Comparison of ENCODE assay signal across 9 cellular contexts in the genomic region with DNA sequence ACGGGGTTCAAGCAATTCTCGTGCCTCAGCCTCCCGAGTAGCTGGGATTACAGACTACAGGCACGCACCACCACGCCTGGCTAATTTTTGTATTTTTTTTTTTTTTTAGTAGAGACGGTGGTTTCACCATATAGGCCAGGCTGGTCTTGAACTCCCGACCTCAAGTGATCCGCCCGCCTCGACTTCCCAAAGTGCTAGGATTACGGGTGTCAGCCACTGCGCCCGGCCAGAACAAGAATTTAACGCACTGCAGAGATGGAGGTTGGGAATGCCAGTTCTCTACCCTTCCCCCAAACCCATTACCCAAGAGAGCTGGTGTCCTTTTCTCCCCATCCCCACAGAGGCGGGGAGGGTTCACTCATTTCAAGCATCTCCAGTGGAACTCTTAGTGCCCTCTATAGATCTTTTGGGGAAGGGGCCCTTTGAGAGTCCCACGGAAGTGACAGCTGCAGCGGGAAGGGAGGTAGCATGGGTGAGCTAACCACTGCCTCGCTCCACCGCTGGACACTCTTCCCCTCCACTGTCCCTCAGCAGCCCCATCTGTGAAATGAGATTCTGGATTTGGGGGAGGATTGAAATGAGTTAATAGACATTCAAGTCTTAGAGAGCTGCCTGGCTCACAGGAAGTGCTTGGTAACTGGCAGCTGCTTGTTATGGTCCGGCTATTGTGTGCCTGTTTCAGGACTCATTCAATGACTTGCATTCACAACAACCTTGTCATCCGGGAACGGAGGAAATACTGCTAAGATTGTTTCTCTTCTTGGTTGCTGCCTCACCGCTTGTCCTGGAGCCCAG. TPM values are rescaled to one million over a fixed set of nuclear protein-coding genes. Genes with fewer than 3 reads are reported as not detected.
DNase-seq lines count a peak whose midpoint lies in the region; ATAC-seq and TF ChIP-seq lines count a peak whose summit lies in the region.
"Had no signal": no experiment of that assay in that cellular context is flagged by ENCODE, and none has a peak within 500 bp of the region (broad histone marks: within the 10 kb centered on the region; RNA-seq: fewer than 3 reads in every experiment).

No MANE protein-coding gene starts in this region.

- H3K9me3 ChIP-seq in spleen, result no peaks in the 10 kb centered on the region

- peak overlapping the region in 1 of 8 donors; percentile 32 for H3K4me3 ChIP-seq in spleen

- peaks cover 35% of the 10 kb centered on the region for H3K4me1 Mint-ChIP-seq in activated CD4-positive, alpha-beta T cell treated with anti-CD3 and anti-CD28 coated beads for 36 hours

- H3K27me3 Mint-ChIP-seq in activated CD4-positive, alpha-beta T cell treated with anti-CD3 and anti-CD28 coated beads for 36 hours, result no peaks in the 10 kb centered on the region

- H3K27ac ChIP-seq in spleen, result peak overlapping the region in 7 of 8 donors; percentile 19 to 99 (median 79)

- no peak for TF ChIP-seq POLR2A in spleen (IDR thresholded peaks at IDR 0.05)

- no peaks in the 10 kb centered on the region for H3K9me3 Mint-ChIP-seq in activated CD4-positive, alpha-beta T cell treated with anti-CD3 and anti-CD28 coated beads for 36 hours (ENCODE audit: low read depth)

- intact Hi-C loops in activated CD4-positive, alpha-beta T cell treated with anti-CD3 and anti-CD28 coated beads for 36 hours (cut with DNase I, micrococcal nuclease), result loop anchor here (10.0 kb wide), 2 partner anchors 473 to 1193 kb away; a partner anchor contains a TSS
- intact Hi-C loops in spleen (cut with DNase I; ENCODE audit: low total_unique reads), result no loop called here

- DNase-seq in activated CD4-positive, alpha-beta T cell treated with anti-CD3 and anti-CD28 coated beads for 36 hours, result peak; percentile 54
- DNase-seq in activated CD4-positive, alpha-beta T cell treated with anti-CD3 and anti-CD28 coated beads for 4 hours, result no peak
- DNase-seq in SK-MEL-5 (ENCODE audit: low read depth, low spot score), result peak; percentile 97
- peak; percentile 57 for DNase-seq in germinal center (ENCODE audit: low spot score)
- DNase-seq in spleen, result no peak
- no peak for DNase-seq in stimulated activated CD4-positive, alpha-beta T cell treated with anti-CD3 and anti-CD28 coated beads, Interleukin-4, amount 100 ng/mL, for 1 hour
- DNase-seq in NCI-H524 (lab: John Stamatoyannopoulos, UW), result no peak
- DNase-seq in EL, result no peak

- peaks cover 9% of the 10 kb centered on the region for H3K36me3 Mint-ChIP-seq in activated CD4-positive, alpha-beta T cell treated with anti-CD3 and anti-CD28 coated beads for 36 hours (ENCODE audit: low read depth)

- WGBS in spleen, 5 donors, result 65 to 74% (median 71%) methylated on average over 23 of the region's 23 CpGs

- H3K4me3 Mint-ChIP-seq in activated CD4-positive, alpha-beta T cell treated with anti-CD3 and anti-CD28 coated beads for 36 hours, result peak overlapping the region; percentile 8

- CTCF ChIA-PET in activated CD4-positive, alpha-beta T cell treated with anti-CD3 and anti-CD28 coated beads for 36 hours (lab: Charles Lee), result interaction anchor here (0.6 to 1.7 kb wide), 9 partner anchors 10 to 1673 kb away, joined by 3 to 6 read pairs (median 4); no protein-coding TSS in a partner anchor

- peaks cover 19 to 64% (median 52%) of the 10 kb centered on the region in 6 donors for H3K4me1 ChIP-seq in spleen

- peak overlapping the region; percentile 85 for H3K27ac Mint-ChIP-seq in activated CD4-positive, alpha-beta T cell treated with anti-CD3 and anti-CD28 coated beads for 36 hours

- POLR2A ChIA-PET in activated CD4-positive, alpha-beta T cell treated with anti-CD3 and anti-CD28 coated beads for 36 hours (lab: Charles Lee), result interaction anchor here (0.6 to 0.9 kb wide), 4 partner anchors 10 to 482 kb away, joined by 3 to 6 read pairs (median 3); no protein-coding TSS in a partner anchor

- ATAC-seq in activated CD4-positive, alpha-beta T cell treated with anti-CD3 and anti-CD28 coated beads for 36 hours, result no peak
- ATAC-seq: Panc1 had no signal

- no peaks in the 10 kb centered on the region for H3K27me3 ChIP-seq in spleen (replicated peaks in 1 of 7)

- no peak for TF ChIP-seq CTCF in spleen (IDR thresholded peaks at IDR 0.05 in 8 of 11, conservative IDR thresholded peaks at IDR 0.05 in 3 of 11)

- H3K36me3 ChIP-seq in spleen, result no peaks in the 10 kb centered on the region

- in situ Hi-C loops in SK-MEL-5 (cut with HindIII; ENCODE audit: low pct_unique_long_range_greater_than_20kb, low sequenced_read_pairs), result no loop called here

RNA-seq across cellular contexts. Expression of a gene that starts 3.5 kb away (rescaled TPM):
- 100 to 1,000 TPM; 299 to 639 TPM for total RNA-seq in activated CD4-positive, alpha-beta T cell treated with anti-CD3 and anti-CD28 coated beads for 36 hours
- 45.0 and 54.5 TPM in 2 replicates for total RNA-seq in SK-MEL-5 (2014; rRNA removed; shearing (Covaris generic))
- polyA plus RNA-seq in SK-MEL-5 (2015; cell fraction: cytosol; rRNA removed), result 166 and 169 TPM in 2 replicates
- polyA plus RNA-seq in SK-MEL-5 (2015; cell fraction: nucleus; rRNA removed), result 91.4 and 94.6 TPM in 2 replicates
- 10 to 100 TPM; 28.9 to 91.3 (median 63.8) TPM for total RNA-seq in spleen
- polyA plus RNA-seq in spleen, result 10 to 100 TPM; 42.5 to 54.7 (median 43.8) TPM

RNA-seq across cellular contexts. Expression of a gene that starts 21.3 kb away (rescaled TPM):
- 10 to 100 TPM; 24.0 to 39.4 TPM for total RNA-seq in activated CD4-positive, alpha-beta T cell treated with anti-CD3 and anti-CD28 coated beads for 36 hours
- total RNA-seq in SK-MEL-5 (2014; rRNA removed; shearing (Covaris generic)), result 28.1 and 33.9 TPM in 2 replicates
- 55.3 and 76.3 TPM in 2 replicates for polyA plus RNA-seq in SK-MEL-5 (2015; cell fraction: cytosol; rRNA removed)
- polyA plus RNA-seq in SK-MEL-5 (2015; cell fraction: nucleus; rRNA removed), result 30.9 and 49.5 TPM in 2 replicates
- total RNA-seq in spleen, result 10 to 100 TPM in 3 of 7 donors, 1 to 10 TPM in 4; 6.8 to 13.0 (median 8.6) TPM
- polyA plus RNA-seq in spleen, result 1 to 10 TPM in 2 of 3 donors, under 1 TPM in 1; 0.89 to 2.0 (median 1.1) TPM

RNA-seq across cellular contexts. Expression of a gene that starts 46.5 kb away (rescaled TPM):
- total RNA-seq in activated CD4-positive, alpha-beta T cell treated with anti-CD3 and anti-CD28 coated beads for 36 hours, result 1 to 10 TPM in 1 of 2 experiments, under 1 TPM in 1; 0.63 to 1.2 TPM
- 2.4 and 2.7 TPM in 2 replicates for total RNA-seq in SK-MEL-5 (2014; rRNA removed; shearing (Covaris generic))
- polyA plus RNA-seq in SK-MEL-5 (2015; cell fraction: cytosol; rRNA removed), result 3.1 and 3.8 TPM in 2 replicates
- polyA plus RNA-seq in SK-MEL-5 (2015; cell fraction: nucleus; rRNA removed), result 20.2 and 21.8 TPM in 2 replicates
- 1 to 10 TPM; 1.3 to 3.1 (median 2.7) TPM for total RNA-seq in spleen
- polyA plus RNA-seq in spleen, result 1 to 10 TPM; 2.4 to 2.7 (median 2.5) TPM

Comparison
In these comparisons a context has a peak if more than half of its experiments do, and no peak if none do; other contexts are left out.
1. DNase-seq: peak in activated CD4-positive, alpha-beta T cell treated with anti-CD3 and anti-CD28 coated beads for 36 hours (single experiment), SK-MEL-5 (single experiment) and germinal center (single experiment); none in activated CD4-positive, alpha-beta T cell treated with anti-CD3 and anti-CD28 coated beads for 4 hours (0 of 2), spleen (single experiment), stimulated activated CD4-positive, alpha-beta T cell treated with anti-CD3 and anti-CD28 coated beads, Interleukin-4, amount 100 ng/mL, for 1 hour (single experiment), NCI-H524 (0 of 2) and EL (single experiment).